In genomic region chr1:209784276-209785169, GRCh38 we compare ENCODE assay signal across 1 cellular context.
TF ChIP-seq lines count a peak whose summit lies in the region.

Gene C1orf74, minus strand, starts transcription at chr1:209784559. Its CDS starts 925 bp downstream, at chr1:209783634.

TF ChIP-seq in K562, 482 proteins besides CTCF, POLR2A, EP300 and RAD21 (continued from another document and continues in another):
- TF ChIP-seq ARID4B (CRISPR knock-in tag; IDR thresholded peaks at IDR 0.05): no peak
- peak; percentile 93 for TF ChIP-seq E2F8 (IDR thresholded peaks at IDR 0.05; ENCODE audit: low read depth, partially characterized antibody)
- TF ChIP-seq PCBP2 (IDR thresholded peaks at IDR 0.05; ENCODE audit: low read depth, low read length, poor library complexity, severe bottlenecking): no peak
- peak; percentile 96 for TF ChIP-seq ELF1 (tag; IDR thresholded peaks at IDR 0.05)
- peak; percentile 93; the same call in 1 of the 2 replicates for TF ChIP-seq ETV5 (CRISPR knock-in tag; IDR thresholded peaks at IDR 0.05; ENCODE audit: low read depth)
- TF ChIP-seq SREBF2 (CRISPR knock-in tag; IDR thresholded peaks at IDR 0.05): no peak
- TF ChIP-seq BCLAF1 (IDR thresholded peaks at IDR 0.05; ENCODE audit: borderline replicate concordance in 1 of 2, control insufficient read depth in 1 of 2, low read depth in 2 of 2, low read length in 1 of 2): no peak
- TF ChIP-seq ZFP91 (CRISPR knock-in tag; IDR thresholded peaks at IDR 0.05): no peak
- peak; percentile 96 for TF ChIP-seq KHSRP (IDR thresholded peaks at IDR 0.05)
- TF ChIP-seq MBD1 (CRISPR knock-in tag; IDR thresholded peaks at IDR 0.05): peak; percentile 80; the same call in 1 of the 2 replicates
- TF ChIP-seq EZH2 (IDR thresholded peaks at IDR 0.05; ENCODE audit: borderline replicate concordance, low read depth, low read length): no peak
- peak; percentile 99 for TF ChIP-seq ATF7 (IDR thresholded peaks at IDR 0.05)
- no peak for TF ChIP-seq XRCC4 (IDR thresholded peaks at IDR 0.05; ENCODE audit: extremely low read depth, insufficient read depth, insufficient read length)
- peak; percentile 90 for TF ChIP-seq CREB3L1 (IDR thresholded peaks at IDR 0.05; ENCODE audit: borderline replicate concordance, low read depth)
- peak; percentile 61 for TF ChIP-seq SOX6 (IDR thresholded peaks at IDR 0.05)
- 0 out of 2 replicates have a peak, but pooled peaks have one; percentile 28 for TF ChIP-seq ZNF41 (CRISPR knock-in tag; conservative IDR thresholded peaks at IDR 0.05)
- peak; percentile 85 for TF ChIP-seq EP400 (IDR thresholded peaks at IDR 0.05)
- TF ChIP-seq TOE1 (IDR thresholded peaks at IDR 0.05; ENCODE audit: borderline replicate concordance): peak; percentile 28
- no peak for TF ChIP-seq TOE1 (CRISPR knock-in tag; IDR thresholded peaks at IDR 0.05; ENCODE audit: borderline replicate concordance, low read depth)
- no peak for TF ChIP-seq NCOA6 (IDR thresholded peaks at IDR 0.05)
- TF ChIP-seq ZBTB9 (CRISPR knock-in tag; IDR thresholded peaks at IDR 0.05): no peak
- peak; percentile 90; the same call in 1 of the 2 replicates for TF ChIP-seq ZHX1 (conservative IDR thresholded peaks at IDR 0.05; ENCODE audit: low read length)
- TF ChIP-seq ZNF766 (CRISPR knock-in tag; conservative IDR thresholded peaks at IDR 0.05): peak; percentile 93
- 0 out of 2 replicates have a peak, but pooled peaks have one; percentile 48 for TF ChIP-seq ZKSCAN8 (CRISPR knock-in tag; IDR thresholded peaks at IDR 0.05)
- no peak for TF ChIP-seq PURB (CRISPR knock-in tag; IDR thresholded peaks at IDR 0.05; ENCODE audit: low read depth)
- peak; percentile 84; the same call in 1 of the 2 replicates for TF ChIP-seq POLR2AphosphoS2 (IDR thresholded peaks at IDR 0.05; ENCODE audit: low read length)
- TF ChIP-seq BRF1 (IDR thresholded peaks at IDR 0.05; ENCODE audit: borderline replicate concordance, extremely low read depth, insufficient read length): no peak
- TF ChIP-seq IRF1 (CRISPR knock-in tag; IDR thresholded peaks at IDR 0.05; ENCODE audit: borderline replicate concordance): peak; percentile 66; the same call in 1 of the 2 replicates
- TF ChIP-seq ZBTB8A (IDR thresholded peaks at IDR 0.05; ENCODE audit: partially characterized antibody): no peak
- TF ChIP-seq MCM5 (IDR thresholded peaks at IDR 0.05; ENCODE audit: low read depth): no peak
- no peak for TF ChIP-seq GTF3C2 (IDR thresholded peaks at IDR 0.05; ENCODE audit: borderline replicate concordance, extremely low read depth, insufficient read length)
